ENCODE assay signal across 1 cellular context in the genomic region with DNA sequence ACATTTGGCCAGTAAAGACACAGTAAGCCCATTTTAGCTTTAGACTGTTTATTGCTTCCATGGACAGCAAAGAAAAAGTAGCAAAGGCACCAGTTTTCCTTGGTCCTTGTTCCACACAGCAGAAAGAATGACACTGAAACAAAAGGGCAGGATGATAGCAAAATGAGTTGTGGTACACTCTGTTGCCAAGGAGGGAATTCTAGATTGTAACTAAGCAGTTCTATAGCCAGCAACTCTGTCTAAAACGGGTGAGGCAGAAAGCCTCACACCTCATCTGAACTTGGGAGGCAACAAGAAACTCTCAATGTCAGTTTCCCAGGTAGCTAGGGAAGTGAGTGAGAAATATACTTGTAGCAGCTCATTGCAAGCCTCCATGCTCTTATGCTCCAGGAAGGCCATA.
TF ChIP-seq lines count a peak whose summit lies in the region.

No MANE protein-coding gene starts in this region.

TF ChIP-seq in IMR-90, 13 proteins besides CTCF, POLR2A, EP300 and RAD21:
- TF ChIP-seq, protein P1, sequence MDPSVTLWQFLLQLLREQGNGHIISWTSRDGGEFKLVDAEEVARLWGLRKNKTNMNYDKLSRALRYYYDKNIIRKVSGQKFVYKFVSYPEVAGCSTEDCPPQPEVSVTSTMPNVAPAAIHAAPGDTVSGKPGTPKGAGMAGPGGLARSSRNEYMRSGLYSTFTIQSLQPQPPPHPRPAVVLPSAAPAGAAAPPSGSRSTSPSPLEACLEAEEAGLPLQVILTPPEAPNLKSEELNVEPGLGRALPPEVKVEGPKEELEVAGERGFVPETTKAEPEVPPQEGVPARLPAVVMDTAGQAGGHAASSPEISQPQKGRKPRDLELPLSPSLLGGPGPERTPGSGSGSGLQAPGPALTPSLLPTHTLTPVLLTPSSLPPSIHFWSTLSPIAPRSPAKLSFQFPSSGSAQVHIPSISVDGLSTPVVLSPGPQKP (IDR thresholded peaks at IDR 0.05; ENCODE audit: borderline replicate concordance, low read depth, low read length): no peak
- no peak for TF ChIP-seq RCOR1 (IDR thresholded peaks at IDR 0.05; ENCODE audit: insufficient replicate concordance, low read length)
- no peak for TF ChIP-seq MAZ (IDR thresholded peaks at IDR 0.05; ENCODE audit: borderline replicate concordance, low read depth, low read length)
- TF ChIP-seq BHLHE40 (IDR thresholded peaks at IDR 0.05; ENCODE audit: low read depth, low read length): no peak
